Comparison of ENCODE assay signal across 8 cellular contexts in genomic region chr9:21993007-21993406, GRCh38. TPM values are rescaled to one million over a fixed set of nuclear protein-coding genes. Genes with fewer than 3 reads are reported as not detected.
DNase-seq lines count a peak whose midpoint lies in the region; ATAC-seq, FAIRE-seq and TF ChIP-seq lines count a peak whose summit lies in the region.

No MANE protein-coding gene starts in this region.

- H3K4me1 ChIP-seq in Loucy (ENCODE audit: insufficient read depth, low read length, poor library complexity, severe bottlenecking): peaks cover 32% of the 10 kb centered on the region
- H3K4me1 ChIP-seq in GM12878 (ENCODE audit: control insufficient read depth, insufficient read depth, low read length): peaks cover 4% of the 10 kb centered on the region; the same call in 1 of the 2 replicates

- RAD21 ChIA-PET in GM12878 (lab: Charles Lee; ENCODE audit: unreplicated experiment): interaction anchor here (1.0 kb wide), 1 partner anchor 159 kb away, joined by 3 read pairs; no protein-coding TSS in a partner anchor

- 79% methylated on average over 4 of the region's 4 CpGs for WGBS in GM12878 (ENCODE audit: insufficient coverage, insufficient replicate concordance, low lambda C conversion rate, missing lambda C conversion rate)

- H3K9me3 ChIP-seq in Loucy (ENCODE audit: insufficient read depth, low read depth, low read length) (no peaks in the 10 kb centered on the region), GM12878 (replicated peaks; ENCODE audit: control insufficient read depth, insufficient read depth, low read length) (peaks cover 6% of the 10 kb centered on the region; the same call in 2 of the 3 replicates)

- H3K27ac ChIP-seq in GM12878 (ENCODE audit: control insufficient read depth, insufficient read depth): peak overlapping the region; percentile 86

- peak overlapping the region; percentile 84 for H3K4me2 ChIP-seq in Loucy (ENCODE audit: low read depth, low read length, poor library complexity, severe bottlenecking)
- H3K4me2 ChIP-seq in GM12878 (ENCODE audit: control insufficient read depth, insufficient read depth): peak overlapping the region; percentile 88

- CTCF ChIA-PET in GM12878 (lab: Yijun Ruan, JAX): interaction anchor here (0.6 to 7.9 kb wide), 3 partner anchors 15 to 599 kb away, joined by 3 to 54 read pairs (median 8); partner anchors contain the start of gene CDKN2B

- POLR2A ChIA-PET in GM12878 (lab: Charles Lee): no interaction called here

- TF ChIP-seq CTCF in Loucy (conservative IDR thresholded peaks at IDR 0.05; ENCODE audit: low read length) (no peak), GM12878 (IDR thresholded peaks at IDR 0.05 in 2 of 3, conservative IDR thresholded peaks at IDR 0.05 in 1 of 3; ENCODE audit: control insufficient read depth in 2 of 3, extremely low read depth in 1 of 3, insufficient read depth in 1 of 3, low read depth in 3 of 3, low read length in 3 of 3) (no peak), nephron progenitor cell (IDR thresholded peaks at IDR 0.05) (no peak)

- no TSS peak for BruUV-seq in GM12878 (replicated peaks; lab: Mats Ljungman, UMichigan)

- peak overlapping the region; percentile 69 for H3K27ac Mint-ChIP-seq in T-helper 2 cell treated with Interferon-gamma antibody and Interleukin-4, amounts not matched to agents 5 μg/mL and 100 μg/mL, for 36 hours
- H3K27ac Mint-ChIP-seq in nephron progenitor cell: no peak overlapping the region

- H3K9me2 ChIP-seq in Loucy (replicated peaks; ENCODE audit: low read depth, low read length): no peaks in the 10 kb centered on the region

- H4K20me1 ChIP-seq in Loucy (ENCODE audit: insufficient read depth, low read length, poor library complexity, severe bottlenecking): peaks cover 27% of the 10 kb centered on the region
- no peaks in the 10 kb centered on the region for H4K20me1 ChIP-seq in GM12878 (ENCODE audit: control insufficient read depth, insufficient read depth)

- no peak for FAIRE-seq in GM12878 (lab: Jason Lieb, UNC)

- H3K79me2 ChIP-seq in Loucy (ENCODE audit: insufficient read depth, low read length) (peaks cover 87% of the 10 kb centered on the region), GM12878 (ENCODE audit: control insufficient read depth, insufficient read depth, low read length) (peaks cover 34% of the 10 kb centered on the region)

- H3K4me3 ChIP-seq in Loucy (ENCODE audit: low read length, poor library complexity, severe bottlenecking) (peak overlapping the region; percentile 96), GM12878 (peak overlapping the region; percentile 80)

- H3K36me3 ChIP-seq in Loucy (ENCODE audit: insufficient read depth, low read length) (no peaks in the 10 kb centered on the region), GM12878 (ENCODE audit: control insufficient read depth in 2 of 2, insufficient read depth in 2 of 2, low read length in 1 of 2) (no peaks in the 10 kb centered on the region)

- peaks cover 29% of the 10 kb centered on the region for H3K36me3 Mint-ChIP-seq in T-helper 2 cell treated with Interferon-gamma antibody and Interleukin-4, amounts not matched to agents 5 μg/mL and 100 μg/mL, for 36 hours (ENCODE audit: low read depth)
- no peaks in the 10 kb centered on the region for H3K36me3 Mint-ChIP-seq in nephron progenitor cell (ENCODE audit: low read depth)

- no peak for TF ChIP-seq RAD21 in GM12878 (IDR thresholded peaks at IDR 0.05; ENCODE audit: insufficient read depth, low read depth, low read length)

- peaks cover 12% of the 10 kb centered on the region for H3K9me3 Mint-ChIP-seq in T-helper 2 cell treated with Interferon-gamma antibody and Interleukin-4, amounts not matched to agents 5 μg/mL and 100 μg/mL, for 36 hours
- H3K9me3 Mint-ChIP-seq in nephron progenitor cell: no peaks in the 10 kb centered on the region

- DNase-seq in T-helper 2 cell treated with Interferon-gamma antibody and Interleukin-4, amounts not matched to agents 5 μg/mL and 100 μg/mL, for 36 hours (ENCODE audit: low spot score): no peak
- no peak for DNase-seq in T-helper 2 cell
- DNase-seq in GM12878 (ENCODE audit: low read depth, low spot score): no peak
- DNase-seq in nephron progenitor cell: no peak
- no peak for DNase-seq in cortex of kidney (lab: John Stamatoyannopoulos, UW)
- no peak for DNase-seq in epidermal melanocyte (ENCODE audit: insufficient read length, low spot score)
- DNase-seq in NK-92 treated with Interleukin-12 subunit alpha and Interleukin-12 subunit beta, amount 100 ng/mL, for 24 hours (lab: John Stamatoyannopoulos, UW): no peak

- in situ Hi-C loops in GM12878 (cut with MboI): no loop called here

- no peaks in the 10 kb centered on the region for H3K27me3 ChIP-seq in Loucy (ENCODE audit: insufficient read depth, low read length, poor library complexity, severe bottlenecking)
- no peaks in the 10 kb centered on the region for H3K27me3 ChIP-seq in GM12878 (replicated peaks in 1 of 2; ENCODE audit: control insufficient read depth in 2 of 2, insufficient read depth in 2 of 2, low read length in 1 of 2)

- TF ChIP-seq POLR2A in GM12878 (IDR thresholded peaks at IDR 0.05; ENCODE audit: low read depth, low read length): no peak

- TF ChIP-seq EP300 in GM12878 (IDR thresholded peaks at IDR 0.05; ENCODE audit: borderline replicate concordance in 1 of 2, control insufficient read depth in 1 of 2, low read depth in 2 of 2, low read length in 2 of 2): no peak

- peaks cover 28% of the 10 kb centered on the region for H3K4me1 Mint-ChIP-seq in T-helper 2 cell treated with Interferon-gamma antibody and Interleukin-4, amounts not matched to agents 5 μg/mL and 100 μg/mL, for 36 hours (ENCODE audit: low read depth)
- H3K4me1 Mint-ChIP-seq in nephron progenitor cell: peaks cover 18% of the 10 kb centered on the region

- H3K27me3 Mint-ChIP-seq in T-helper 2 cell treated with Interferon-gamma antibody and Interleukin-4, amounts not matched to agents 5 μg/mL and 100 μg/mL, for 36 hours (ENCODE audit: low read depth): peaks cover 45% of the 10 kb centered on the region
- peaks cover 98% of the 10 kb centered on the region for H3K27me3 Mint-ChIP-seq in nephron progenitor cell (ENCODE audit: low read depth, poor library complexity)

- SMC1A ChIA-PET in GM12878 (lab: Charles Lee; ENCODE audit: uncharacterized antibody, unreplicated experiment): interaction anchor here (0.8 to 2.7 kb wide), 2 partner anchors 16 to 160 kb away, joined by 3 to 14 read pairs; partner anchors contain the start of gene CDKN2B

- no peak for ATAC-seq in GM12878

- H3F3A ChIP-seq in Loucy (ENCODE audit: low read depth): no peaks in the 10 kb centered on the region

- H3K9ac ChIP-seq in Loucy (ENCODE audit: low read depth, low read length, poor library complexity, severe bottlenecking) (peak overlapping the region; percentile 94), GM12878 (ENCODE audit: control insufficient read depth, insufficient read depth, low read length) (peak overlapping the region; percentile 86)

- intact Hi-C loops in GM12878 (cut with micrococcal nuclease; ENCODE audit: unreplicated experiment): loop anchor here (5.0 kb wide), 1 partner anchor 161 kb away; no protein-coding TSS in a partner anchor

- H2AFZ ChIP-seq in Loucy (ENCODE audit: low read length) (peak overlapping the region; percentile 36; the same call in 1 of the 2 replicates), GM12878 (ENCODE audit: control insufficient read depth, low read depth, low read length) (no peak overlapping the region; the same call in 1 of the 2 replicates)

- H3K4me3 Mint-ChIP-seq in T-helper 2 cell treated with Interferon-gamma antibody and Interleukin-4, amounts not matched to agents 5 μg/mL and 100 μg/mL, for 36 hours: peak overlapping the region; percentile 96
- H3K4me3 Mint-ChIP-seq in nephron progenitor cell: peak overlapping the region; percentile 65

RNA-seq across cellular contexts. Expression of gene CDKN2A, which starts 1.2 kb away (rescaled TPM):
- 4.5 and 7.0 TPM in 2 replicates for total RNA-seq in GM12878 (2013; cell fraction: nucleolus; rRNA removed)
- total RNA-seq in GM12878 (2014; rRNA removed) (29.0 and 34.5 TPM in 2 replicates), GM12878 (2014; rRNA removed; fragmentation: Illumina TruSeq; extraction: Trizol) (5.6 and 6.1 TPM in 2 replicates), GM12878 (2021) (28.0 and 30.6 TPM in 2 replicates)
- 3.2 TPM for polyA plus RNA-seq in GM12878 (2011; ENCODE audit: low read depth)
- polyA plus RNA-seq in GM12878 (2011; rRNA removed) (5.3 and 6.3 TPM in 2 replicates), GM12878 (2014; fragmentation: Illumina TruSeq; extraction: Trizol) (3.9 and 8.8 TPM in 2 replicates), GM12878 (2014; fragmentation: Nextera tagmentation; extraction: Ambion mirVana) (1 to 10 TPM in 1 of 2 experiments, under 1 TPM in 1; 0.84 to 2.3 TPM), GM12878 (2014; rRNA removed) (40.1 and 48.7 TPM in 2 replicates), GM12878 (2016; fragmentation: Nextera tagmentation; extraction: Ambion mirVana) (10 to 100 TPM; 32.1 to 41.2 TPM)
- 10.1 and 22.5 TPM in 2 replicates for polyA plus RNA-seq in GM12878 (2011; cell fraction: cytosol; rRNA removed)
- polyA plus RNA-seq in GM12878 (2011; cell fraction: nucleus; rRNA removed): 13.3 and 21.0 TPM in 2 replicates
- 20.0 and 21.9 TPM in 2 replicates for polyA plus RNA-seq in GM12878 (2012)
- 2.9 and 3.0 TPM in 2 replicates for polyA minus RNA-seq in GM12878 (2011; rRNA and poly(A)+ RNA removed)
- 5.7 and 6.1 TPM in 2 replicates for polyA minus RNA-seq in GM12878 (2011; cell fraction: cytosol; rRNA and poly(A)+ RNA removed)
- 4.4 and 11.1 TPM in 2 replicates for polyA minus RNA-seq in GM12878 (2011; cell fraction: nucleus; rRNA and poly(A)+ RNA removed)

RNA-seq across cellular contexts. Expression of gene CDKN2B-AS1, which starts 1.6 kb away (rescaled TPM):
- 2.9 and 3.3 TPM in 2 replicates for total RNA-seq in GM12878 (2013; cell fraction: nucleolus; rRNA removed)
- total RNA-seq in GM12878 (2014; rRNA removed): 1.0 and 2.0 TPM in 2 replicates
- 1.5 and 1.7 TPM in 2 replicates for total RNA-seq in GM12878 (2014; rRNA removed; fragmentation: Illumina TruSeq; extraction: Trizol)
- total RNA-seq in GM12878 (2021): 0.98 and 1.3 TPM in 2 replicates
- polyA plus RNA-seq in GM12878 (2011; ENCODE audit: low read depth): 0.49 TPM
- polyA plus RNA-seq in GM12878 (2011; rRNA removed): 1.5 and 1.9 TPM in 2 replicates
- 0.55 and 0.94 TPM in 2 replicates for polyA plus RNA-seq in GM12878 (2011; cell fraction: cytosol; rRNA removed)
- polyA plus RNA-seq in GM12878 (2011; cell fraction: nucleus; rRNA removed): 3.2 and 3.3 TPM in 2 replicates
- polyA plus RNA-seq in GM12878 (2012): 0.54 and 0.67 TPM in 2 replicates
- 0.38 and 0.69 TPM in 2 replicates for polyA plus RNA-seq in GM12878 (2014; fragmentation: Illumina TruSeq; extraction: Trizol)
- polyA plus RNA-seq in GM12878 (2014; fragmentation: Nextera tagmentation; extraction: Ambion mirVana): under 1 TPM in 1 of 2 experiments, not detected in 1; 0.22 TPM
- 2.1 and 2.2 TPM in 2 replicates for polyA plus RNA-seq in GM12878 (2014; rRNA removed)
- under 1 TPM; 0.66 to 0.88 TPM for polyA plus RNA-seq in GM12878 (2016; fragmentation: Nextera tagmentation; extraction: Ambion mirVana)
- 1.8 and 2.3 TPM in 2 replicates for polyA minus RNA-seq in GM12878 (2011; rRNA and poly(A)+ RNA removed)
- 0.73 TPM in 1 of 2 replicates, not detected in the other for polyA minus RNA-seq in GM12878 (2011; cell fraction: cytosol; rRNA and poly(A)+ RNA removed)
- polyA minus RNA-seq in GM12878 (2011; cell fraction: nucleus; rRNA and poly(A)+ RNA removed): 3.9 and 7.8 TPM in 2 replicates

RNA-seq across cellular contexts. Expression of gene CDKN2B, which starts 16.1 kb away (rescaled TPM):
- total RNA-seq in GM12878 (2013; cell fraction: nucleolus; rRNA removed): not detected in 2 replicates
- 0.06 and 0.22 TPM in 2 replicates for total RNA-seq in GM12878 (2014; rRNA removed)
- total RNA-seq in GM12878 (2014; rRNA removed; fragmentation: Illumina TruSeq; extraction: Trizol): 0.09 and 0.14 TPM in 2 replicates
- total RNA-seq in GM12878 (2021): 0.15 and 0.19 TPM in 2 replicates
- 0.08 TPM for polyA plus RNA-seq in GM12878 (2011; ENCODE audit: low read depth)
- polyA plus RNA-seq in GM12878 (2011; rRNA removed): 0.03 TPM in 1 of 2 replicates, not detected in the other
- 0.03 and 0.12 TPM in 2 replicates for polyA plus RNA-seq in GM12878 (2011; cell fraction: cytosol; rRNA removed)
- polyA plus RNA-seq in GM12878 (2011; cell fraction: nucleus; rRNA removed): 0.07 and 0.19 TPM in 2 replicates
- polyA plus RNA-seq in GM12878 (2012): 0.20 and 0.27 TPM in 2 replicates
- polyA plus RNA-seq in GM12878 (2014; fragmentation: Illumina TruSeq; extraction: Trizol): 0.03 and 0.06 TPM in 2 replicates
- polyA plus RNA-seq in GM12878 (2014; fragmentation: Nextera tagmentation; extraction: Ambion mirVana): under 1 TPM; 0.04 to 0.08 TPM
- polyA plus RNA-seq in GM12878 (2014; rRNA removed): 0.16 and 0.47 TPM in 2 replicates
- under 1 TPM in 1 of 2 experiments, not detected in 1; 0.13 TPM for polyA plus RNA-seq in GM12878 (2016; fragmentation: Nextera tagmentation; extraction: Ambion mirVana)
- 0.07 TPM in 1 of 2 replicates, not detected in the other for polyA minus RNA-seq in GM12878 (2011; rRNA and poly(A)+ RNA removed)
- not detected in 2 replicates for polyA minus RNA-seq in GM12878 (2011; cell fraction: cytosol; rRNA and poly(A)+ RNA removed)
- not detected in 2 replicates for polyA minus RNA-seq in GM12878 (2011; cell fraction: nucleus; rRNA and poly(A)+ RNA removed)
